In genomic region chr1:155976062-155976912, GRCh38 we compare ENCODE assay signal across 8 cellular contexts. TPM values are rescaled to one million over a fixed set of nuclear protein-coding genes. Genes with fewer than 3 reads are reported as not detected.
A peak's percentile ranks its signal among the peaks of the same experiment; 100 is the strongest.
DNase-seq lines count a peak whose midpoint lies in the region; ATAC-seq, FAIRE-seq and TF ChIP-seq lines count a peak whose summit lies in the region.

No MANE protein-coding gene starts in this region.

- CTCF ChIA-PET in activated CD8-positive, alpha-beta T cell treated with anti-CD3 and anti-CD28 coated beads, Interleukin-2, amount 10 ng/mL, durations not matched to agents 7 days and 5 days (lab: Charles Lee): interaction anchor here (1.1 to 12.0 kb wide), 11 partner anchors 9 to 715 kb away, joined by 3 to 135 read pairs (median 8); partner anchors contain the start of gene KHDC4

- H3K27me3 ChIP-seq in endodermal cell (ENCODE audit: control insufficient read depth, insufficient read depth, low read length, poor library complexity, severe bottlenecking) (no peaks in the 10 kb centered on the region), stomach smooth muscle (ENCODE audit: control insufficient read depth in 1 of 2, insufficient read depth in 2 of 2, low read length in 2 of 2) (no peaks in the 10 kb centered on the region)

- peak overlapping the region; percentile 96 for H3K4me3 Mint-ChIP-seq in activated CD8-positive, alpha-beta T cell treated with anti-CD3 and anti-CD28 coated beads, Interleukin-2, amount 10 ng/mL, durations not matched to agents 7 days and 5 days
- peak overlapping the region; percentile 96 for H3K4me3 Mint-ChIP-seq in endodermal cell

- H3K27me3 Mint-ChIP-seq in activated CD8-positive, alpha-beta T cell treated with anti-CD3 and anti-CD28 coated beads, Interleukin-2, amount 10 ng/mL, durations not matched to agents 7 days and 5 days (ENCODE audit: low read depth): no peaks in the 10 kb centered on the region
- H3K27me3 Mint-ChIP-seq in endodermal cell (ENCODE audit: insufficient read depth): peaks cover 1% of the 10 kb centered on the region

- peak overlapping the region; percentile 83 for H3K27ac ChIP-seq in endodermal cell (ENCODE audit: low read depth, low read length)
- H3K27ac ChIP-seq in stomach smooth muscle (ENCODE audit: low read length): peak overlapping the region; percentile 88

- H3K4me1 Mint-ChIP-seq in activated CD8-positive, alpha-beta T cell treated with anti-CD3 and anti-CD28 coated beads, Interleukin-2, amount 10 ng/mL, durations not matched to agents 7 days and 5 days (ENCODE audit: low read depth): peaks cover 74% of the 10 kb centered on the region
- H3K4me1 Mint-ChIP-seq in endodermal cell: peaks cover 67% of the 10 kb centered on the region

- ATAC-seq in activated CD8-positive, alpha-beta T cell treated with anti-CD3 and anti-CD28 coated beads, Interleukin-2, amount 10 ng/mL, durations not matched to agents 7 days and 5 days: peak; percentile 16

- no peak for TF ChIP-seq CTCF in endodermal cell (conservative IDR thresholded peaks at IDR 0.05)

- DNase-seq in NCI-H748 treated with DMSO at 0.1 percent for 48 hours (lab: John Stamatoyannopoulos, UW): peak; percentile 43
- peak; percentile 63 for DNase-seq in activated CD8-positive, alpha-beta T cell treated with anti-CD3 and anti-CD28 coated beads, Interleukin-2, amount 10 ng/mL, durations not matched to agents 7 days and 5 days
- DNase-seq in endodermal cell: peak; percentile 86
- DNase-seq in myocyte (ENCODE audit: low read depth): peak; percentile 92
- DNase-seq in NCI-H1930 (lab: John Stamatoyannopoulos, UW): no peak
- DNase-seq in frontal cortex (ENCODE audit: low spot score in 2 of 2): no peak

- H3K9me3 Mint-ChIP-seq in activated CD8-positive, alpha-beta T cell treated with anti-CD3 and anti-CD28 coated beads, Interleukin-2, amount 10 ng/mL, durations not matched to agents 7 days and 5 days (ENCODE audit: insufficient read depth): no peaks in the 10 kb centered on the region
- H3K9me3 Mint-ChIP-seq in endodermal cell: no peaks in the 10 kb centered on the region

- peaks cover 43% of the 10 kb centered on the region for H3K36me3 Mint-ChIP-seq in activated CD8-positive, alpha-beta T cell treated with anti-CD3 and anti-CD28 coated beads, Interleukin-2, amount 10 ng/mL, durations not matched to agents 7 days and 5 days (ENCODE audit: low read depth)
- H3K36me3 Mint-ChIP-seq in endodermal cell (ENCODE audit: low read depth): peaks cover 16% of the 10 kb centered on the region

- whole genome bisulfite sequencing in endodermal cell (ENCODE audit: insufficient coverage in 1 of 2, insufficient read length in 1 of 2), 2 experiments: 0 to 1% methylated on average over 3 to 12 of the region's 14 CpGs

- H3K9ac ChIP-seq in endodermal cell (ENCODE audit: extremely low read depth, low read length, poor library complexity, severe bottlenecking) (peak overlapping the region; percentile 79), stomach smooth muscle (ENCODE audit: low read length in 2 of 2) (peak overlapping the region; percentile 80 to 86)

- H3K4me1 ChIP-seq in endodermal cell (ENCODE audit: control insufficient read depth, insufficient read depth, low read length): peaks cover 33% of the 10 kb centered on the region
- peaks cover 83% of the 10 kb centered on the region for H3K4me1 ChIP-seq in stomach smooth muscle (ENCODE audit: control insufficient read depth, insufficient read depth, low read length)

- TF ChIP-seq POLR2A in GM19193 (IDR thresholded peaks at IDR 0.05; ENCODE audit: extremely low read depth, insufficient read depth, insufficient read length): peak; percentile 18

- H3K36me3 ChIP-seq in endodermal cell (ENCODE audit: control insufficient read depth, insufficient read depth, low read length) (peaks cover 22% of the 10 kb centered on the region), stomach smooth muscle (ENCODE audit: control insufficient read depth in 2 of 2, insufficient read depth in 2 of 2, low read length in 2 of 2) (no peaks in the 10 kb centered on the region)

- no peak for FAIRE-seq in frontal cortex (lab: Jason Lieb, UNC)

- H3K9me3 ChIP-seq in endodermal cell (ENCODE audit: control insufficient read depth, low read length) (no peaks in the 10 kb centered on the region), stomach smooth muscle (ENCODE audit: control insufficient read depth in 2 of 2, low read length in 2 of 2) (no peaks in the 10 kb centered on the region)

- POLR2A ChIA-PET in activated CD8-positive, alpha-beta T cell treated with anti-CD3 and anti-CD28 coated beads, Interleukin-2, amount 10 ng/mL, durations not matched to agents 7 days and 5 days (lab: Charles Lee): interaction anchor here (0.9 to 5.4 kb wide), 10 partner anchors 8 to 117 kb away, joined by 3 to 45 read pairs (median 6); partner anchors contain the start of genes KHDC4, SSR2 and SYT11

- peak overlapping the region; percentile 93 for H3K27ac Mint-ChIP-seq in activated CD8-positive, alpha-beta T cell treated with anti-CD3 and anti-CD28 coated beads, Interleukin-2, amount 10 ng/mL, durations not matched to agents 7 days and 5 days
- H3K27ac Mint-ChIP-seq in endodermal cell: peak overlapping the region; percentile 92

- peak overlapping the region; percentile 93 for H3K4me3 ChIP-seq in endodermal cell (ENCODE audit: low read length)
- H3K4me3 ChIP-seq in stomach smooth muscle (ENCODE audit: low read length in 2 of 2): peak overlapping the region; percentile 85

RNA-seq across cellular contexts. Expression of gene ARHGEF2, which starts 2.1 kb away (rescaled TPM):
- 100 to 1,000 TPM; 142 to 147 TPM for total RNA-seq in activated CD8-positive, alpha-beta T cell treated with anti-CD3 and anti-CD28 coated beads, Interleukin-2, amount 10 ng/mL, durations not matched to agents 7 days and 5 days
- 100 to 1,000 TPM; 134 to 147 TPM for total RNA-seq in endodermal cell
- 80.1 TPM for polyA plus RNA-seq in endodermal cell (2013, experiment 1 of 2)
- polyA plus RNA-seq in endodermal cell (2013, experiment 2 of 2): 71.9 TPM
- total RNA-seq in myocyte: 361 and 478 TPM in 2 replicates
- polyA plus RNA-seq in myocyte (2012): 214 TPM
- 99.5 TPM for total RNA-seq in frontal cortex

RNA-seq across cellular contexts. Expression of gene RXFP4, which starts 34.8 kb away (rescaled TPM):
- total RNA-seq in activated CD8-positive, alpha-beta T cell treated with anti-CD3 and anti-CD28 coated beads, Interleukin-2, amount 10 ng/mL, durations not matched to agents 7 days and 5 days: not detected
- not detected for total RNA-seq in endodermal cell
- not detected for polyA plus RNA-seq in endodermal cell (2013, experiment 1 of 2)
- polyA plus RNA-seq in endodermal cell (2013, experiment 2 of 2): not detected
- not detected in 2 replicates for total RNA-seq in myocyte
- 0.35 TPM for polyA plus RNA-seq in myocyte (2012)
- total RNA-seq in frontal cortex: not detected

RNA-seq across cellular contexts. Expression of gene KHDC4, which starts 42.1 kb away (rescaled TPM):
- total RNA-seq in activated CD8-positive, alpha-beta T cell treated with anti-CD3 and anti-CD28 coated beads, Interleukin-2, amount 10 ng/mL, durations not matched to agents 7 days and 5 days: 10 to 100 TPM; 64.5 to 68.9 TPM
- total RNA-seq in endodermal cell: 10 to 100 TPM; 67.7 to 76.2 TPM
- 46.7 TPM for polyA plus RNA-seq in endodermal cell (2013, experiment 1 of 2)
- 39.0 TPM for polyA plus RNA-seq in endodermal cell (2013, experiment 2 of 2)
- 50.6 and 54.2 TPM in 2 replicates for total RNA-seq in myocyte
- polyA plus RNA-seq in myocyte (2012): 32.6 TPM
- total RNA-seq in frontal cortex: 30.6 TPM

RNA-seq across cellular contexts. Expression of gene SSR2, which starts 44.5 kb away (rescaled TPM):
- total RNA-seq in activated CD8-positive, alpha-beta T cell treated with anti-CD3 and anti-CD28 coated beads, Interleukin-2, amount 10 ng/mL, durations not matched to agents 7 days and 5 days: 100 to 1,000 TPM; 216 to 233 TPM
- total RNA-seq in endodermal cell (100 to 1,000 TPM; 193 TPM), myocyte (124 and 222 TPM in 2 replicates), frontal cortex (230 TPM)
- 299 TPM for polyA plus RNA-seq in endodermal cell (2013, experiment 1 of 2)
- polyA plus RNA-seq in endodermal cell (2013, experiment 2 of 2): 274 TPM
- polyA plus RNA-seq in myocyte (2012): 311 TPM

Comparison
In these comparisons a context has a peak if more than half of its experiments do, and no peak if none do; other contexts are left out.
1. DNase-seq: peak in NCI-H748 treated with DMSO at 0.1 percent for 48 hours (single experiment), activated CD8-positive, alpha-beta T cell treated with anti-CD3 and anti-CD28 coated beads, Interleukin-2, amount 10 ng/mL, durations not matched to agents 7 days and 5 days (single experiment), endodermal cell (single experiment) and myocyte (single experiment); none in NCI-H1930 (0 of 2) and frontal cortex (0 of 2).